ENCODE assay signal across 12 cellular contexts in the genomic region with DNA sequence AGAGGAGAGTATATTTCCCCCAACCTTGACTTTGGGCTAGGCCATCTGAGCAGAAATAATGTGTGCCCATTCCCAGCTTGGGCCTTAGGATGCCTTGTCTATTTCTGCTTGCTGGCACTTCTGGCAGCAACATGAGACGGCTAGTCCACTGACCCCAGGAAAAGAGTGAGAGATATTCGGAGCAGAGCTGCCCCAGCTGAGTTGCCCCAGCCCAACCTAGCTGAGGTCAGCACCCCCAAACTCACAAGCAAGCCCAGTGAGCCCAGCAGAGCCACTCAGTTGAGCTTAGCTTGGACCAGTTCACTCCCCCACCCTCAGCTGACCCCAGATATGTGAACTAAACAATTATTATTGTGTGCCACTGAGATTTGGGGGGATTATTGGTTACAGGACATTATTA.
"Had no signal": no experiment of that assay in that cellular context is flagged by ENCODE, and none has a peak within 500 bp of the region (broad histone marks: within the 10 kb centered on the region; RNA-seq: fewer than 3 reads in every experiment).

No MANE protein-coding gene starts in this region.

- H3K27me3 ChIP-seq: upper lobe of right lung had no signal

- H3K27ac ChIP-seq: lower lobe of right lung, upper lobe of right lung had no signal

- H3K4me3 ChIP-seq: lower lobe of right lung, upper lobe of right lung had no signal

- ATAC-seq: activated CD8-positive, alpha-beta T cell treated with anti-CD3 and anti-CD28 coated beads, Interleukin-2, amount 10 ng/mL, durations not matched to agents 7 days and 5 days; activated naive CD8-positive, alpha-beta T cell treated with anti-CD3 and anti-CD28 coated beads, Interleukin-2, amount 50 U/mL, for 24 hours; lower lobe of right lung; T-helper 17 cell; upper lobe of right lung had no signal

- H3K36me3 ChIP-seq: lower lobe of right lung, upper lobe of right lung had no signal

- DNase-seq: activated CD4-positive, alpha-beta T cell treated with anti-CD3 and anti-CD28 coated beads for 48 hours; activated CD8-positive, alpha-beta T cell treated with anti-CD3 and anti-CD28 coated beads, Interleukin-2, amount 10 ng/mL, durations not matched to agents 7 days and 5 days; activated naive CD4-positive, alpha-beta T cell treated with anti-CD3 and anti-CD28 coated beads for 36 hours; activated naive CD8-positive, alpha-beta T cell treated with anti-CD3 and anti-CD28 coated beads, Interleukin-2, amount 50 U/mL, for 24 hours; activated T-cell treated with anti-CD3 and anti-CD28 coated beads for 4 hours; foreskin melanocyte; lower lobe of right lung; midbrain; naive B cell; retina; T-helper 17 cell; upper lobe of right lung had no signal

- H3K9me3 ChIP-seq: lower lobe of right lung, upper lobe of right lung had no signal

- H3K4me1 ChIP-seq: lower lobe of right lung, upper lobe of right lung had no signal
